ENCODE assay signal across 1 cellular context in the genomic region with DNA sequence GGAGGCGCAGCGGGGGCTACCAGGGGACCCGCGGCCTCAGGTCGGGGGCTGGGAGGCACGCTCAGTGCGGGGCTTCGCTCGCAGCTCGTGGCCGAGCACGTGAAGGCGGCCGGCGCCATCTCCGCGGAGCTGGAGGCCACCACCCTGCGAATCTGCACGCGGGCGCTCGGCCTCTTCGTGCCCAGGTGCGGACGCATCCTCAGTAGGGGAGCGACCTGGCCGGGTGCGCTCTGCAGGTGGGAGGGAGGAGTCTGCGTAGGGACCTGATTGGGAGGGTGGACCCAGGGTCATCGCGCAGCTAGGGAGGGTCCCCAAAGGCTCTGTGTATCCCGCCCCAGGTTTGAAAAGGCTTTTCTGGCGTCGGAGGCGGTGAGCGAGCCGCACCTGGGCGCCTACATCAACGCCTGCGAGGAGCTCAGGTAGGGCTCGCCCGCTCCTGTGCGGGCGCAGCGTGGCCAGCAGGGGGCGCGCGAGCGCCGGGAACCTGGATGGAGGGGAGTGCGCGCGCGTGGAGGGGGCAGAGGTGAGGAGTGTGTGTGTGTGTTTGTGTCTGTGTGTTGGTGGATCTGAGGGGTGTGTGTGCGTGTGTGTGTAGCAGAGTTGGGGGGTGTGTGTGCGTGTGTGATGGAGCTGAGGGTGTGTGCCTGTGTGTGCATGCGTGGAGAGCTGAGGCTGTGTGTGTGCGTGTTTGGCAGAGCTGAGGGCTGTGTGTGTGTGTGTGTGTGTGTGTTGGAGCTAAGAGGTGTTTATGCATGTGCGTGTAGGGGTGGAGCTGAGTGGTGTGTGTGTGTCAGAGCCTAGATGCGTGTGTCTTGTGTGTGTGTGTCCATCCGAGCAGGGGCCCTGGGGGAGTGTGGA.
TF ChIP-seq lines count a peak whose summit lies in the region.

No MANE protein-coding gene starts in this region.

TF ChIP-seq in K562, 482 proteins besides CTCF, POLR2A, EP300 and RAD21 (continued from another document and continues in another):
- TF ChIP-seq ZNF76 (CRISPR knock-in tag; IDR thresholded peaks at IDR 0.05; ENCODE audit: borderline replicate concordance) (no peak), NCOA1 (IDR thresholded peaks at IDR 0.05; ENCODE audit: low read depth) (peak; percentile 62; the same call in 1 of the 2 replicates), ZNF354B (CRISPR knock-in tag; IDR thresholded peaks at IDR 0.05) (no peak), LARP7 (IDR thresholded peaks at IDR 0.05) (peak; percentile 98), ZSCAN29 (IDR thresholded peaks at IDR 0.05) (no peak), CBFA2T3 (IDR thresholded peaks at IDR 0.05) (no peak), COPS2 (conservative IDR thresholded peaks at IDR 0.05) (no peak), ZNF79 (CRISPR knock-in tag; IDR thresholded peaks at IDR 0.05; ENCODE audit: low read depth) (no peak), PTBP1 (IDR thresholded peaks at IDR 0.05; ENCODE audit: low read depth, low read length) (no peak), SREBF1 (IDR thresholded peaks at IDR 0.05; ENCODE audit: borderline replicate concordance, low read depth, low read length) (no peak), ZC3H8 (IDR thresholded peaks at IDR 0.05) (peak; percentile 54; the same call in 1 of the 2 replicates), PHTF2 (CRISPR knock-in tag; IDR thresholded peaks at IDR 0.05) (no peak), TAL1 (IDR thresholded peaks at IDR 0.05) (0 out of 2 replicates have a peak, but pooled peaks have one; percentile 15), EWSR1 (IDR thresholded peaks at IDR 0.05; ENCODE audit: borderline replicate concordance, low read depth, partially characterized antibody) (no peak), GATA2 (CRISPR knock-in tag; IDR thresholded peaks at IDR 0.05) (no peak), MIER1 (IDR thresholded peaks at IDR 0.05; ENCODE audit: low read depth) (peak; percentile 39; the same call in 1 of the 2 replicates), MCM3 (IDR thresholded peaks at IDR 0.05) (peak; percentile 91), HDGF (IDR thresholded peaks at IDR 0.05) (peak; percentile 99), POLR3G (IDR thresholded peaks at IDR 0.05; ENCODE audit: extremely low read depth, insufficient read length, insufficient replicate concordance) (no peak), BRCA1 (IDR thresholded peaks at IDR 0.05) (no peak), BRCA1 (CRISPR knock-in tag; IDR thresholded peaks at IDR 0.05) (no peak), NFXL1 (CRISPR knock-in tag; IDR thresholded peaks at IDR 0.05) (no peak), SMARCB1 (IDR thresholded peaks at IDR 0.05; ENCODE audit: insufficient read length, low read depth) (no peak), GABPB2 (CRISPR knock-in tag; conservative IDR thresholded peaks at IDR 0.05) (no peak), KAT7 (CRISPR knock-in tag; IDR thresholded peaks at IDR 0.05; ENCODE audit: borderline replicate concordance) (no peak), DPF2 (IDR thresholded peaks at IDR 0.05) (peak; percentile 59; the same call in 1 of the 2 replicates), NCOR1 (IDR thresholded peaks at IDR 0.05) (no peak), POLR2AphosphoS5 (IDR thresholded peaks at IDR 0.05; ENCODE audit: control insufficient read depth, insufficient read depth, low read depth, low read length) (no peak), ZNF561 (CRISPR knock-in tag; conservative IDR thresholded peaks at IDR 0.05) (no peak), BCL6 (CRISPR knock-in tag; IDR thresholded peaks at IDR 0.05) (no peak), NUFIP1 (IDR thresholded peaks at IDR 0.05; ENCODE audit: partially characterized antibody) (no peak), CHD2 (IDR thresholded peaks at IDR 0.05; ENCODE audit: low read depth, low read length) (0 out of 2 replicates have a peak, but pooled peaks have one; percentile 11), NONO (IDR thresholded peaks at IDR 0.05; ENCODE audit: low read depth in 2 of 2, low read length in 1 of 2) (no peak), NFIX (CRISPR knock-in tag; IDR thresholded peaks at IDR 0.05; ENCODE audit: low read depth) (no peak), TSC22D4 (tag; IDR thresholded peaks at IDR 0.05) (0 out of 2 replicates have a peak, but pooled peaks have one; percentile 26), DMBX1 (CRISPR knock-in tag; IDR thresholded peaks at IDR 0.05; ENCODE audit: borderline replicate concordance) (no peak), HNRNPK (IDR thresholded peaks at IDR 0.05; ENCODE audit: low read depth, low read length, poor library complexity, severe bottlenecking) (no peak), PHB2 (IDR thresholded peaks at IDR 0.05; ENCODE audit: low read depth) (peak; percentile 54; the same call in 1 of the 2 replicates), RBFOX2 (IDR thresholded peaks at IDR 0.05; ENCODE audit: low read depth, low read length) (no peak; the same call in 1 of the 2 replicates), PPARD (CRISPR knock-in tag; IDR thresholded peaks at IDR 0.05) (no peak), ELF1 (tag; IDR thresholded peaks at IDR 0.05) (no peak), SIN3B (IDR thresholded peaks at IDR 0.05; ENCODE audit: low read depth) (no peak), MBD2 (IDR thresholded peaks at IDR 0.05; ENCODE audit: borderline replicate concordance, low read depth) (no peak), TCFL5 (CRISPR knock-in tag; conservative IDR thresholded peaks at IDR 0.05) (no peak)
- TF ChIP-seq, protein P1, sequence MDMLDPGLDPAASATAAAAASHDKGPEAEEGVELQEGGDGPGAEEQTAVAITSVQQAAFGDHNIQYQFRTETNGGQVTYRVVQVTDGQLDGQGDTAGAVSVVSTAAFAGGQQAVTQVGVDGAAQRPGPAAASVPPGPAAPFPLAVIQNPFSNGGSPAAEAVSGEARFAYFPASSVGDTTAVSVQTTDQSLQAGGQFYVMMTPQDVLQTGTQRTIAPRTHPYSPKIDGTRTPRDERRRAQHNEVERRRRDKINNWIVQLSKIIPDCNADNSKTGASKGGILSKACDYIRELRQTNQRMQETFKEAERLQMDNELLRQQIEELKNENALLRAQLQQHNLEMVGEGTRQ (CRISPR knock-in tag; IDR thresholded peaks at IDR 0.05): no peak
- TF ChIP-seq, protein P2, sequence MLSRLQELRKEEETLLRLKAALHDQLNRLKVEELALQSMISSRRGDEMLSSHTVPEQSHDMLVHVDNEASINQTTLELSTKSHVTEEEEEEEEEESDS (CRISPR knock-in tag; IDR thresholded peaks at IDR 0.05): no peak
- TF ChIP-seq, protein P3, sequence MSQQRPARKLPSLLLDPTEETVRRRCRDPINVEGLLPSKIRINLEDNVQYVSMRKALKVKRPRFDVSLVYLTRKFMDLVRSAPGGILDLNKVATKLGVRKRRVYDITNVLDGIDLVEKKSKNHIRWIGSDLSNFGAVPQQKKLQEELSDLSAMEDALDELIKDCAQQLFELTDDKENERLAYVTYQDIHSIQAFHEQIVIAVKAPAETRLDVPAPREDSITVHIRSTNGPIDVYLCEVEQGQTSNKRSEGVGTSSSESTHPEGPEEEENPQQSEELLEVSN (IDR thresholded peaks at IDR 0.05; ENCODE audit: borderline replicate concordance in 1 of 2, extremely low read depth in 1 of 2, insufficient read depth in 1 of 2, insufficient read length in 1 of 2, low read depth in 1 of 2, low read length in 1 of 2, poor library complexity in 1 of 2, severe bottlenecking in 1 of 2): no peak
- TF ChIP-seq, protein P4, sequence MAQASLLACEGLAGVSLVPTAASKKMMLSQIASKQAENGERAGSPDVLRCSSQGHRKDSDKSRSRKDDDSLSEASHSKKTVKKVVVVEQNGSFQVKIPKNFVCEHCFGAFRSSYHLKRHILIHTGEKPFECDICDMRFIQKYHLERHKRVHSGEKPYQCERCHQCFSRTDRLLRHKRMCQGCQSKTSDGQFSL (CRISPR knock-in tag; IDR thresholded peaks at IDR 0.05): 0 out of 2 replicates have a peak, but pooled peaks have one; percentile 37
- TF ChIP-seq, protein P4 (tag; IDR thresholded peaks at IDR 0.05): no peak
- TF ChIP-seq, protein P5, sequence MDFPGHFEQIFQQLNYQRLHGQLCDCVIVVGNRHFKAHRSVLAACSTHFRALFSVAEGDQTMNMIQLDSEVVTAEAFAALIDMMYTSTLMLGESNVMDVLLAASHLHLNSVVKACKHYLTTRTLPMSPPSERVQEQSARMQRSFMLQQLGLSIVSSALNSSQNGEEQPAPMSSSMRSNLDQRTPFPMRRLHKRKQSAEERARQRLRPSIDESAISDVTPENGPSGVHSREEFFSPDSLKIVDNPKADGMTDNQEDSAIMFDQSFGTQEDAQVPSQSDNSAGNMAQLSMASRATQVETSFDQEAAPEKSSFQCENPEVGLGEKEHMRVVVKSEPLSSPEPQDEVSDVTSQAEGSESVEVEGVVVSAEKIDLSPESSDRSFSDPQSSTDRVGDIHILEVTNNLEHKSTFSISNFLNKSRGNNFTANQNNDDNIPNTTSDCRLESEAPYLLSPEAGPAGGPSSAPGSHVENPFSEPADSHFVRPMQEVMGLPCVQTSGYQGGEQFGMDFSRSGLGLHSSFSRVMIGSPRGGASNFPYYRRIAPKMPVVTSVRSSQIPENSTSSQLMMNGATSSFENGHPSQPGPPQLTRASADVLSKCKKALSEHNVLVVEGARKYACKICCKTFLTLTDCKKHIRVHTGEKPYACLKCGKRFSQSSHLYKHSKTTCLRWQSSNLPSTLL (IDR thresholded peaks at IDR 0.05): peak; percentile 63; the same call in 1 of the 2 replicates
- TF ChIP-seq, protein P6, sequence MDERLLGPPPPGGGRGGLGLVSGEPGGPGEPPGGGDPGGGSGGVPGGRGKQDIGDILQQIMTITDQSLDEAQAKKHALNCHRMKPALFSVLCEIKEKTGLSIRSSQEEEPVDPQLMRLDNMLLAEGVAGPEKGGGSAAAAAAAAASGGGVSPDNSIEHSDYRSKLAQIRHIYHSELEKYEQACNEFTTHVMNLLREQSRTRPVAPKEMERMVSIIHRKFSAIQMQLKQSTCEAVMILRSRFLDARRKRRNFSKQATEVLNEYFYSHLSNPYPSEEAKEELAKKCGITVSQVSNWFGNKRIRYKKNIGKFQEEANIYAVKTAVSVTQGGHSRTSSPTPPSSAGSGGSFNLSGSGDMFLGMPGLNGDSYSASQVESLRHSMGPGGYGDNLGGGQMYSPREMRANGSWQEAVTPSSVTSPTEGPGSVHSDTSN (CRISPR knock-in tag; IDR thresholded peaks at IDR 0.05; ENCODE audit: low read depth): no peak
- TF ChIP-seq, protein P6 (tag; conservative IDR thresholded peaks at IDR 0.05; ENCODE audit: low read depth): no peak
- TF ChIP-seq, protein P7, sequence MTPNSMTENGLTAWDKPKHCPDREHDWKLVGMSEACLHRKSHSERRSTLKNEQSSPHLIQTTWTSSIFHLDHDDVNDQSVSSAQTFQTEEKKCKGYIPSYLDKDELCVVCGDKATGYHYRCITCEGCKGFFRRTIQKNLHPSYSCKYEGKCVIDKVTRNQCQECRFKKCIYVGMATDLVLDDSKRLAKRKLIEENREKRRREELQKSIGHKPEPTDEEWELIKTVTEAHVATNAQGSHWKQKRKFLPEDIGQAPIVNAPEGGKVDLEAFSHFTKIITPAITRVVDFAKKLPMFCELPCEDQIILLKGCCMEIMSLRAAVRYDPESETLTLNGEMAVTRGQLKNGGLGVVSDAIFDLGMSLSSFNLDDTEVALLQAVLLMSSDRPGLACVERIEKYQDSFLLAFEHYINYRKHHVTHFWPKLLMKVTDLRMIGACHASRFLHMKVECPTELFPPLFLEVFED (CRISPR knock-in tag; conservative IDR thresholded peaks at IDR 0.05): peak; percentile 94
- TF ChIP-seq, protein P8, sequence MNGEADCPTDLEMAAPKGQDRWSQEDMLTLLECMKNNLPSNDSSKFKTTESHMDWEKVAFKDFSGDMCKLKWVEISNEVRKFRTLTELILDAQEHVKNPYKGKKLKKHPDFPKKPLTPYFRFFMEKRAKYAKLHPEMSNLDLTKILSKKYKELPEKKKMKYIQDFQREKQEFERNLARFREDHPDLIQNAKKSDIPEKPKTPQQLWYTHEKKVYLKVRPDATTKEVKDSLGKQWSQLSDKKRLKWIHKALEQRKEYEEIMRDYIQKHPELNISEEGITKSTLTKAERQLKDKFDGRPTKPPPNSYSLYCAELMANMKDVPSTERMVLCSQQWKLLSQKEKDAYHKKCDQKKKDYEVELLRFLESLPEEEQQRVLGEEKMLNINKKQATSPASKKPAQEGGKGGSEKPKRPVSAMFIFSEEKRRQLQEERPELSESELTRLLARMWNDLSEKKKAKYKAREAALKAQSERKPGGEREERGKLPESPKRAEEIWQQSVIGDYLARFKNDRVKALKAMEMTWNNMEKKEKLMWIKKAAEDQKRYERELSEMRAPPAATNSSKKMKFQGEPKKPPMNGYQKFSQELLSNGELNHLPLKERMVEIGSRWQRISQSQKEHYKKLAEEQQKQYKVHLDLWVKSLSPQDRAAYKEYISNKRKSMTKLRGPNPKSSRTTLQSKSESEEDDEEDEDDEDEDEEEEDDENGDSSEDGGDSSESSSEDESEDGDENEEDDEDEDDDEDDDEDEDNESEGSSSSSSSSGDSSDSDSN (IDR thresholded peaks at IDR 0.05; ENCODE audit: borderline replicate concordance in 1 of 2, low read depth in 2 of 2, low read length in 2 of 2): no peak
- TF ChIP-seq, protein P9, sequence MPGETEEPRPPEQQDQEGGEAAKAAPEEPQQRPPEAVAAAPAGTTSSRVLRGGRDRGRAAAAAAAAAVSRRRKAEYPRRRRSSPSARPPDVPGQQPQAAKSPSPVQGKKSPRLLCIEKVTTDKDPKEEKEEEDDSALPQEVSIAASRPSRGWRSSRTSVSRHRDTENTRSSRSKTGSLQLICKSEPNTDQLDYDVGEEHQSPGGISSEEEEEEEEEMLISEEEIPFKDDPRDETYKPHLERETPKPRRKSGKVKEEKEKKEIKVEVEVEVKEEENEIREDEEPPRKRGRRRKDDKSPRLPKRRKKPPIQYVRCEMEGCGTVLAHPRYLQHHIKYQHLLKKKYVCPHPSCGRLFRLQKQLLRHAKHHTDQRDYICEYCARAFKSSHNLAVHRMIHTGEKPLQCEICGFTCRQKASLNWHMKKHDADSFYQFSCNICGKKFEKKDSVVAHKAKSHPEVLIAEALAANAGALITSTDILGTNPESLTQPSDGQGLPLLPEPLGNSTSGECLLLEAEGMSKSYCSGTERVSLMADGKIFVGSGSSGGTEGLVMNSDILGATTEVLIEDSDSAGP (CRISPR knock-in tag; IDR thresholded peaks at IDR 0.05): no peak
- TF ChIP-seq, protein P10, sequence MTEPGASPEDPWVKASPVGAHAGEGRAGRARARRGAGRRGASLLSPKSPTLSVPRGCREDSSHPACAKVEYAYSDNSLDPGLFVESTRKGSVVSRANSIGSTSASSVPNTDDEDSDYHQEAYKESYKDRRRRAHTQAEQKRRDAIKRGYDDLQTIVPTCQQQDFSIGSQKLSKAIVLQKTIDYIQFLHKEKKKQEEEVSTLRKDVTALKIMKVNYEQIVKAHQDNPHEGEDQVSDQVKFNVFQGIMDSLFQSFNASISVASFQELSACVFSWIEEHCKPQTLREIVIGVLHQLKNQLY (CRISPR knock-in tag; conservative IDR thresholded peaks at IDR 0.05): no peak
